2 cellular contexts compared by ENCODE assay signal in the genomic region with DNA sequence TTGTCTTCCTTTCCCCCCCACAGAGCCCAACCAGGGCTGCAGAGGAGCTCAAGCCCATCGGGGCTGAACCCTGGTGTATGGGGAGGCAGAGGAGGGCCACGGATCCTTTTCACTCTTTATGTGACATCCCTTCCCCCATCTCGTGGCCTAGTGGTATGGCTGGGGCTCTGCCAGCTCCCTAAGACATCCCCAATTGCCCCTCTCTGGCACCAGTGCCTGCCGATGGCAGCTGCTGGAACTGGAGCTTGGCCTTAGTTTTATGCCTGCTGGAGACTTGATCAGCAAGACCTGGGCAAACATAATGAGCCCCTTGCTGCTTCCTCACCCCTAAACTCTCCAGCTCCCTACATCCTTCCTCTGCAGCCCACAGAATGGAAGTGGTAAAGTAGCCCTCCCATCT.
TF ChIP-seq lines count a peak whose summit lies in the region.

No MANE protein-coding gene starts in this region.

TF ChIP-seq in IMR-90, 13 proteins besides CTCF, POLR2A, EP300 and RAD21:
- TF ChIP-seq CEBPB (IDR thresholded peaks at IDR 0.05; ENCODE audit: low read depth, low read length): no peak

TF ChIP-seq in K562, 482 proteins besides CTCF, POLR2A, EP300 and RAD21:
- TF ChIP-seq ZFX (CRISPR knock-in tag; IDR thresholded peaks at IDR 0.05): 0 out of 2 replicates have a peak, but pooled peaks have one; percentile 25
- TF ChIP-seq CHD1 (IDR thresholded peaks at IDR 0.05; ENCODE audit: low read length): no peak
TF ChIP-seq in K562: peak in this region for 1.
